Comparison of ENCODE assay signal across 3 cellular contexts in genomic region chr6:75566137-75566767, GRCh38.
TF ChIP-seq lines count a peak whose summit lies in the region.

No MANE protein-coding gene starts in this region.

TF ChIP-seq in SK-N-SH, 30 proteins besides CTCF, POLR2A, EP300 and RAD21:
- TF ChIP-seq REST (IDR thresholded peaks at IDR 0.05; ENCODE audit: low read depth, low read length) (peak; percentile 46; the same call in 1 of the 2 replicates), FOXM1 (IDR thresholded peaks at IDR 0.05; ENCODE audit: low read depth) (no peak)
TF ChIP-seq in SK-N-SH: peak in this region for 1.

TF ChIP-seq in SK-N-SH treated with all-trans-retinoic acid at 6 μM for 48 hours, 23 proteins besides CTCF, POLR2A, EP300 and RAD21 (continued from another document):
- TF ChIP-seq, protein P1, sequence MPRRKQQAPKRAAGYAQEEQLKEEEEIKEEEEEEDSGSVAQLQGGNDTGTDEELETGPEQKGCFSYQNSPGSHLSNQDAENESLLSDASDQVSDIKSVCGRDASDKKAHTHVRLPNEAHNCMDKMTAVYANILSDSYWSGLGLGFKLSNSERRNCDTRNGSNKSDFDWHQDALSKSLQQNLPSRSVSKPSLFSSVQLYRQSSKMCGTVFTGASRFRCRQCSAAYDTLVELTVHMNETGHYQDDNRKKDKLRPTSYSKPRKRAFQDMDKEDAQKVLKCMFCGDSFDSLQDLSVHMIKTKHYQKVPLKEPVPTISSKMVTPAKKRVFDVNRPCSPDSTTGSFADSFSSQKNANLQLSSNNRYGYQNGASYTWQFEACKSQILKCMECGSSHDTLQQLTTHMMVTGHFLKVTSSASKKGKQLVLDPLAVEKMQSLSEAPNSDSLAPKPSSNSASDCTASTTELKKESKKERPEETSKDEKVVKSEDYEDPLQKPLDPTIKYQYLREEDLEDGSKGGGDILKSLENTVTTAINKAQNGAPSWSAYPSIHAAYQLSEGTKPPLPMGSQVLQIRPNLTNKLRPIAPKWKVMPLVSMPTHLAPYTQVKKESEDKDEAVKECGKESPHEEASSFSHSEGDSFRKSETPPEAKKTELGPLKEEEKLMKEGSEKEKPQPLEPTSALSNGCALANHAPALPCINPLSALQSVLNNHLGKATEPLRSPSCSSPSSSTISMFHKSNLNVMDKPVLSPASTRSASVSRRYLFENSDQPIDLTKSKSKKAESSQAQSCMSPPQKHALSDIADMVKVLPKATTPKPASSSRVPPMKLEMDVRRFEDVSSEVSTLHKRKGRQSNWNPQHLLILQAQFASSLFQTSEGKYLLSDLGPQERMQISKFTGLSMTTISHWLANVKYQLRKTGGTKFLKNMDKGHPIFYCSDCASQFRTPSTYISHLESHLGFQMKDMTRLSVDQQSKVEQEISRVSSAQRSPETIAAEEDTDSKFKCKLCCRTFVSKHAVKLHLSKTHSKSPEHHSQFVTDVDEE (CRISPR knock-in tag; IDR thresholded peaks at IDR 0.05) = no peak
- TF ChIP-seq POU6F1 (CRISPR knock-in tag; IDR thresholded peaks at IDR 0.05; ENCODE audit: borderline replicate concordance, low read depth) (no peak), ARNTL (CRISPR knock-in tag; IDR thresholded peaks at IDR 0.05; ENCODE audit: borderline replicate concordance, low read depth) (no peak), ZNF70 (CRISPR knock-in tag; IDR thresholded peaks at IDR 0.05) (no peak)

TF ChIP-seq in Ishikawa, 13 proteins besides CTCF, POLR2A, EP300 and RAD21 (continued from another document):
- TF ChIP-seq MAX (IDR thresholded peaks at IDR 0.05) = no peak
- TF ChIP-seq YY1 (IDR thresholded peaks at IDR 0.05; ENCODE audit: low read depth) = no peak
- TF ChIP-seq CEBPB (IDR thresholded peaks at IDR 0.05) = no peak
- TF ChIP-seq TAF1 (IDR thresholded peaks at IDR 0.05; ENCODE audit: low read depth) = no peak
